In genomic region chr12:26268841-26269553, GRCh38 we compare ENCODE assay signal across 20 cellular contexts.
DNase-seq lines count a peak whose midpoint lies in the region; ATAC-seq, FAIRE-seq and TF ChIP-seq lines count a peak whose summit lies in the region.
"Had no signal": no experiment of that assay in that cellular context is flagged by ENCODE, and none has a peak within 500 bp of the region (broad histone marks: within the 10 kb centered on the region; RNA-seq: fewer than 3 reads in every experiment).

No MANE protein-coding gene starts in this region.

- intact Hi-C loops in gastrocnemius medialis (cut with DNase I; ENCODE audit: low total_unique reads): no loop called here

- H3K4me3 Mint-ChIP-seq in astrocyte (ENCODE audit: unreplicated experiment): no peak overlapping the region
- H3K4me3 Mint-ChIP-seq: activated CD4-positive, alpha-beta memory T cell treated with anti-CD3 and anti-CD28 coated beads for 36 hours; activated naive CD8-positive, alpha-beta T cell treated with anti-CD3 and anti-CD28 coated beads for 36 hours; stimulated activated memory B cell treated with anti-CD40 and anti-IgM and Interleukin-4, amounts not matched to agents 10 μg/mL and 1 μg/mL and 100 μg/mL, for 72 hours had no signal

- H3K36me3 ChIP-seq in GM23248 (ENCODE audit: low read depth) (no peaks in the 10 kb centered on the region), astrocyte (ENCODE audit: insufficient read depth, low read length) (no peaks in the 10 kb centered on the region), hepatocyte (replicated peaks; ENCODE audit: insufficient read depth, low read depth) (no peaks in the 10 kb centered on the region), gastrocnemius medialis (no peaks in the 10 kb centered on the region)
- H3K36me3 ChIP-seq: ascending aorta; BLaER1 treated with 17β-estradiol and CSF1 and Interleukin-3, amounts not matched to agents 10 nM and 100 nM had no signal

- no peak for TF ChIP-seq POLR2A in gastrocnemius medialis (IDR thresholded peaks at IDR 0.05)

- in situ Hi-C loops in GM23248 (cut with MboI) (no loop called here), gastrocnemius medialis (cut with MboI; ENCODE audit: low sequenced_read_pairs in 4 of 4) (no loop called here)

- peaks cover 6% of the 10 kb centered on the region for H3F3A ChIP-seq in GM23248 (ENCODE audit: insufficient read depth)

- H3K9me3 ChIP-seq in GM23248 (ENCODE audit: low read depth) (no peaks in the 10 kb centered on the region), astrocyte (ENCODE audit: insufficient read depth, low read depth, low read length) (no peaks in the 10 kb centered on the region), hepatocyte (ENCODE audit: low read depth) (no peaks in the 10 kb centered on the region), gastrocnemius medialis (no peaks in the 10 kb centered on the region)
- H3K9me3 ChIP-seq: ascending aorta had no signal

- no peak for TF ChIP-seq CTCF in astrocyte (IDR thresholded peaks at IDR 0.05; ENCODE audit: insufficient read depth, low read depth, low read length)
- TF ChIP-seq CTCF in hepatocyte (IDR thresholded peaks at IDR 0.05; ENCODE audit: poor library complexity): no peak
- TF ChIP-seq CTCF in gastrocnemius medialis (IDR thresholded peaks at IDR 0.05 in 4 of 5, conservative IDR thresholded peaks at IDR 0.05 in 1 of 5): no peak

- peak overlapping the region; percentile 6 for H3K27ac Mint-ChIP-seq in astrocyte (ENCODE audit: unreplicated experiment)
- H3K27ac Mint-ChIP-seq: activated CD4-positive, alpha-beta memory T cell treated with anti-CD3 and anti-CD28 coated beads for 36 hours; activated naive CD8-positive, alpha-beta T cell treated with anti-CD3 and anti-CD28 coated beads for 36 hours; activated T-helper 2 cell treated with anti-CD3 and anti-CD28 coated beads, Interferon-gamma antibody, Interleukin-2, Interleukin-4, amounts not matched to agents 10 μg/mL and 5 μg/mL and 100 μg/mL, durations not matched to agents 14 hours and 24 hours and 36 hours; stimulated activated memory B cell treated with anti-CD40 and anti-IgM and Interleukin-4, amounts not matched to agents 10 μg/mL and 1 μg/mL and 100 μg/mL, for 72 hours had no signal

- H3K27me3 ChIP-seq in GM23248 (replicated peaks; ENCODE audit: insufficient read depth) (no peaks in the 10 kb centered on the region), astrocyte (ENCODE audit: insufficient read depth, low read length) (no peaks in the 10 kb centered on the region), hepatocyte (no peaks in the 10 kb centered on the region), gastrocnemius medialis (no peaks in the 10 kb centered on the region)
- H3K27me3 ChIP-seq: ascending aorta; BLaER1 treated with 17β-estradiol and CSF1 and Interleukin-3, amounts not matched to agents 10 nM and 100 nM had no signal

- no peaks in the 10 kb centered on the region for H3K36me3 Mint-ChIP-seq in astrocyte (ENCODE audit: low read depth, unreplicated experiment)
- H3K36me3 Mint-ChIP-seq: activated CD4-positive, alpha-beta memory T cell treated with anti-CD3 and anti-CD28 coated beads for 36 hours; activated naive CD8-positive, alpha-beta T cell treated with anti-CD3 and anti-CD28 coated beads for 36 hours; stimulated activated memory B cell treated with anti-CD40 and anti-IgM and Interleukin-4, amounts not matched to agents 10 μg/mL and 1 μg/mL and 100 μg/mL, for 72 hours had no signal

- H3K4me3 ChIP-seq in GM23248: no peak overlapping the region
- H3K4me3 ChIP-seq in astrocyte (ENCODE audit: insufficient read depth, low read depth, low read length): no peak overlapping the region
- no peak overlapping the region for H3K4me3 ChIP-seq in hepatocyte
- no peak overlapping the region for H3K4me3 ChIP-seq in gastrocnemius medialis
- H3K4me3 ChIP-seq: ascending aorta; BLaER1 treated with 17β-estradiol and CSF1 and Interleukin-3, amounts not matched to agents 10 nM and 100 nM had no signal

- no peak for ATAC-seq in gastrocnemius medialis
- ATAC-seq: HCT116; stimulated activated memory B cell treated with anti-CD40 and anti-IgM and Interleukin-4, amounts not matched to agents 10 μg/mL and 1 μg/mL and 100 μg/mL, for 72 hours had no signal

- peaks cover 22% of the 10 kb centered on the region for H3K4me1 Mint-ChIP-seq in astrocyte (ENCODE audit: low read depth, unreplicated experiment)

- H3K4me2 ChIP-seq in GM23248 (ENCODE audit: unreplicated experiment) (no peak overlapping the region), astrocyte (ENCODE audit: low read length) (no peak overlapping the region), hepatocyte (no peak overlapping the region)

- no peak for FAIRE-seq in astrocyte (lab: Jason Lieb, UNC)
- FAIRE-seq: D721Med, keratinocyte had no signal

- H3K27ac ChIP-seq in GM23248 (no peak overlapping the region), astrocyte (ENCODE audit: low read depth, low read length) (no peak overlapping the region), hepatocyte (no peak overlapping the region), gastrocnemius medialis (peak overlapping the region in 3 of 4 donors; percentile 52 to 71 (median 66))
- H3K27ac ChIP-seq: ascending aorta; BLaER1 treated with 17β-estradiol and CSF1 and Interleukin-3, amounts not matched to agents 10 nM and 100 nM had no signal

- H3K79me2 ChIP-seq in GM23248 (ENCODE audit: insufficient read depth): no peaks in the 10 kb centered on the region
- no peaks in the 10 kb centered on the region for H3K79me2 ChIP-seq in astrocyte (ENCODE audit: insufficient read depth, low read length)
- H3K79me2 ChIP-seq in hepatocyte: no peaks in the 10 kb centered on the region

- no peaks in the 10 kb centered on the region for H4K20me1 ChIP-seq in GM23248 (ENCODE audit: insufficient read depth)
- H4K20me1 ChIP-seq in astrocyte (ENCODE audit: insufficient read depth, low read length): no peaks in the 10 kb centered on the region
- no peaks in the 10 kb centered on the region for H4K20me1 ChIP-seq in hepatocyte (ENCODE audit: insufficient read depth, poor library complexity, severe bottlenecking)
- H4K20me1 ChIP-seq: BLaER1 treated with 17β-estradiol and CSF1 and Interleukin-3, amounts not matched to agents 10 nM and 100 nM had no signal

- H3K9me2 ChIP-seq in GM23248 (ENCODE audit: insufficient read depth): no peaks in the 10 kb centered on the region
- H3K9me2 ChIP-seq in hepatocyte (replicated peaks; ENCODE audit: insufficient read depth): no peaks in the 10 kb centered on the region

- H3K9me3 Mint-ChIP-seq in astrocyte (ENCODE audit: unreplicated experiment): no peaks in the 10 kb centered on the region
- H3K9me3 Mint-ChIP-seq: activated CD4-positive, alpha-beta memory T cell treated with anti-CD3 and anti-CD28 coated beads for 36 hours; activated naive CD8-positive, alpha-beta T cell treated with anti-CD3 and anti-CD28 coated beads for 36 hours; activated T-helper 2 cell treated with anti-CD3 and anti-CD28 coated beads, Interferon-gamma antibody, Interleukin-2, Interleukin-4, amounts not matched to agents 10 μg/mL and 5 μg/mL and 100 μg/mL, durations not matched to agents 14 hours and 24 hours and 36 hours; stimulated activated memory B cell treated with anti-CD40 and anti-IgM and Interleukin-4, amounts not matched to agents 10 μg/mL and 1 μg/mL and 100 μg/mL, for 72 hours had no signal

- WGBS in GM23248 (ENCODE audit: low coverage in 1 of 2, low lambda C conversion rate in 2 of 2, missing lambda C conversion rate in 2 of 2), 2 experiments: 14 to 16% methylated on average over 2 of the region's 2 CpGs
- WGBS in hepatocyte (ENCODE audit: low lambda C conversion rate, missing lambda C conversion rate): 52% methylated on average over 2 of the region's 2 CpGs

- no peak overlapping the region for H2AFZ ChIP-seq in GM23248
- no peak overlapping the region for H2AFZ ChIP-seq in astrocyte (ENCODE audit: low read depth, low read length)
- H2AFZ ChIP-seq in hepatocyte: no peak overlapping the region

- H3K4me1 ChIP-seq in GM23248 (ENCODE audit: insufficient read depth): peaks cover 22% of the 10 kb centered on the region
- H3K4me1 ChIP-seq in astrocyte (ENCODE audit: insufficient read depth, low read length): peaks cover 21% of the 10 kb centered on the region
- H3K4me1 ChIP-seq in hepatocyte (ENCODE audit: insufficient read depth): peaks cover 16% of the 10 kb centered on the region
- peaks cover 15 to 20% of the 10 kb centered on the region in 2 donors for H3K4me1 ChIP-seq in gastrocnemius medialis

- H3K27me3 Mint-ChIP-seq in astrocyte (ENCODE audit: low read depth, unreplicated experiment): no peaks in the 10 kb centered on the region
- H3K27me3 Mint-ChIP-seq: activated naive CD8-positive, alpha-beta T cell treated with anti-CD3 and anti-CD28 coated beads for 36 hours; stimulated activated memory B cell treated with anti-CD40 and anti-IgM and Interleukin-4, amounts not matched to agents 10 μg/mL and 1 μg/mL and 100 μg/mL, for 72 hours had no signal

- H3K9ac ChIP-seq in GM23248 (no peak overlapping the region), astrocyte (ENCODE audit: low read length) (no peak overlapping the region)
- H3K9ac ChIP-seq: BLaER1 treated with 17β-estradiol and CSF1 and Interleukin-3, amounts not matched to agents 10 nM and 100 nM had no signal

- peak; percentile 59 for DNase-seq in GM23248
- no peak for DNase-seq in astrocyte (ENCODE audit: low read depth)
- peak; percentile 31 for DNase-seq in hepatocyte (ENCODE audit: low spot score)
- no peak for DNase-seq in gastrocnemius medialis
- no peak for DNase-seq in OCI-M1 (lab: John Stamatoyannopoulos, UW)
- no peak for DNase-seq in stimulated activated naive CD4-positive, alpha-beta T cell treated with Interleukin-2 at 50 U/mL for 16 hours (lab: John Stamatoyannopoulos, UW)
- DNase-seq in NCI-H82 treated with DMSO at 0.1 percent for 48 hours (lab: John Stamatoyannopoulos, UW; ENCODE audit: unreplicated experiment): no peak
- DNase-seq: activated CD4-positive, alpha-beta memory T cell treated with anti-CD3 and anti-CD28 coated beads for 36 hours; activated CD8-positive, alpha-beta memory T cell treated with anti-CD3 and anti-CD28 coated beads, Interleukin-2, amount 50 U/mL, for 48 hours; activated naive CD8-positive, alpha-beta T cell treated with anti-CD3 and anti-CD28 coated beads for 36 hours; NCI-H2081 treated with DMSO at 0.1 percent for 48 hours; NCI-H774; stimulated activated CD4-positive, alpha-beta T cell treated with anti-CD3 and anti-CD28 coated beads, Interleukin-4, amount 100 ng/mL, for 1 hour had no signal

Comparison
In these comparisons a context has a peak if more than half of its experiments do, and no peak if none do; other contexts are left out.
1. DNase-seq: peak in GM23248 (single experiment) and hepatocyte (single experiment); none in astrocyte (single experiment), gastrocnemius medialis (0 of 2), OCI-M1 (single experiment), stimulated activated naive CD4-positive, alpha-beta T cell treated with Interleukin-2 at 50 U/mL for 16 hours (single experiment) and NCI-H82 treated with DMSO at 0.1 percent for 48 hours (single experiment).
2. H3K27ac ChIP-seq: peak in gastrocnemius medialis (3 of 4); none in GM23248 (single experiment), astrocyte (single experiment) and hepatocyte (single experiment).